ENCODE assay signal across 21 cellular contexts in genomic region chr10:116011929-116012328, GRCh38.
DNase-seq lines count a peak whose midpoint lies in the region; ATAC-seq, FAIRE-seq and TF ChIP-seq lines count a peak whose summit lies in the region.
"Had no signal": no experiment of that assay in that cellular context is flagged by ENCODE, and none has a peak within 500 bp of the region (broad histone marks: within the 10 kb centered on the region; RNA-seq: fewer than 3 reads in every experiment).

No MANE protein-coding gene starts in this region.

- TF ChIP-seq POLR2A in A549 (IDR thresholded peaks at IDR 0.05; ENCODE audit: low read length) (no peak), IMR-90 (IDR thresholded peaks at IDR 0.05; ENCODE audit: low read depth, low read length) (no peak)

- no peak for ATAC-seq in A549
- ATAC-seq in IMR-90 (ENCODE audit: low read depth), result no peak
- no peak for ATAC-seq in pancreas
- no peak for ATAC-seq in GM23338
- ATAC-seq: CD8-positive, alpha-beta T cell had no signal

- H3K27me3 ChIP-seq in IMR-90 (ENCODE audit: control insufficient read depth, insufficient read depth, low read length) (0 out of 2 replicates have a peak, but pooled peaks cover 2% of the 10 kb centered on the region), pancreas (no peaks in the 10 kb centered on the region), osteoblast (ENCODE audit: insufficient read depth, low read length) (no peaks in the 10 kb centered on the region), GM23338 (ENCODE audit: insufficient read depth) (no peaks in the 10 kb centered on the region)
- H3K27me3 ChIP-seq: BLaER1 treated with 17β-estradiol and CSF1 and Interleukin-3, amounts not matched to agents 10 nM and 100 nM had no signal

- H2AFZ ChIP-seq in IMR-90 (replicated peaks; ENCODE audit: low read length, poor library complexity) (no peak overlapping the region), osteoblast (ENCODE audit: low read length) (no peak overlapping the region), GM23338 (no peak overlapping the region)

- no peak overlapping the region for H2BK120ac ChIP-seq in IMR-90 (ENCODE audit: low read depth, low read length)

- no peak overlapping the region for H3K18ac ChIP-seq in IMR-90 (ENCODE audit: low read depth, low read length)

- H2BK20ac ChIP-seq in IMR-90 (ENCODE audit: low read depth, low read length), result no peak overlapping the region

- intact Hi-C loops in IMR-90 (cut with micrococcal nuclease) (no loop called here), pancreas (cut with DNase I) (no loop called here)

- peaks cover 2% of the 10 kb centered on the region; the same call in 1 of the 3 replicates for H3K4me1 Mint-ChIP-seq in GM23338
- H3K4me1 Mint-ChIP-seq: B cell had no signal

- H3K27ac ChIP-seq in A549 (no peak overlapping the region), IMR-90 (ENCODE audit: insufficient read depth, low read length) (no peak overlapping the region), pancreas (no peak overlapping the region), osteoblast (ENCODE audit: low read depth, low read length) (no peak overlapping the region), GM23338 (ENCODE audit: low read depth) (no peak overlapping the region)
- H3K27ac ChIP-seq: BLaER1 treated with 17β-estradiol and CSF1 and Interleukin-3, amounts not matched to agents 10 nM and 100 nM; C4-2B had no signal

- H3K79me2 ChIP-seq in osteoblast (ENCODE audit: insufficient read depth, low read length) (no peaks in the 10 kb centered on the region), GM23338 (replicated peaks; ENCODE audit: insufficient read depth) (no peaks in the 10 kb centered on the region)

- no peaks in the 10 kb centered on the region for H3K36me3 Mint-ChIP-seq in GM23338 (ENCODE audit: low read depth)
- H3K36me3 Mint-ChIP-seq: CD8-positive, alpha-beta T cell had no signal

- dilution Hi-C loops in IMR-90 (cut with HindIII; ENCODE audit: low sequenced_read_pairs, unreplicated experiment), result no loop called here

- H4K5ac ChIP-seq in IMR-90 (ENCODE audit: low read depth, low read length), result no peak overlapping the region

- no peaks in the 10 kb centered on the region for H3F3A ChIP-seq in GM23338 (replicated peaks; ENCODE audit: low read depth)

- H3K14ac ChIP-seq in IMR-90 (replicated peaks; ENCODE audit: low read depth, low read length), result no peak overlapping the region

- H3K36me3 ChIP-seq in IMR-90 (ENCODE audit: control insufficient read depth, insufficient read depth, low read length), result no peaks in the 10 kb centered on the region
- H3K36me3 ChIP-seq in pancreas, result no peaks in the 10 kb centered on the region
- H3K36me3 ChIP-seq in osteoblast (ENCODE audit: insufficient read depth, low read length), result no peaks in the 10 kb centered on the region
- no peaks in the 10 kb centered on the region for H3K36me3 ChIP-seq in GM23338 (ENCODE audit: insufficient read depth)
- H3K36me3 ChIP-seq: BLaER1 treated with 17β-estradiol and CSF1 and Interleukin-3, amounts not matched to agents 10 nM and 100 nM had no signal

- H2AK5ac ChIP-seq in IMR-90 (ENCODE audit: low read depth, low read length), result no peak overlapping the region

- no peak overlapping the region for H3K23ac ChIP-seq in IMR-90 (ENCODE audit: low read depth, low read length)

- DNase-seq in A549 (ENCODE audit: low read depth in 1 of 2, low spot score in 1 of 2) (no peak), IMR-90 (no peak), pancreas (no peak), osteoblast (ENCODE audit: insufficient read length, low spot score, missing footprints) (no peak), GM23338 (ENCODE audit: low spot score) (no peak)
- DNase-seq: 8988T; AML-193; Caco-2; Calu3; CD4-positive, alpha-beta T cell; CD8-positive, alpha-beta T cell; DMS79 treated with DMSO at 0.1 percent for 48 hours; GF-D8 had no signal

- H3K27ac Mint-ChIP-seq in GM23338, result no peak overlapping the region
- H3K27ac Mint-ChIP-seq: B cell; CD4-positive, alpha-beta T cell; CD8-positive, alpha-beta T cell had no signal

- no TSS peak for BruUV-seq in IMR-90 (replicated peaks; lab: Mats Ljungman, UMichigan)

- no peak overlapping the region for H4K8ac ChIP-seq in IMR-90 (ENCODE audit: low read depth in 2 of 2, low read length in 2 of 2)

- H3K4me3 ChIP-seq in A549 (no peak overlapping the region), IMR-90 (ENCODE audit: insufficient read depth, low read depth, low read length) (no peak overlapping the region), pancreas (no peak overlapping the region), osteoblast (ENCODE audit: insufficient read depth, low read length) (no peak overlapping the region), GM23338 (no peak overlapping the region)
- H3K4me3 ChIP-seq: BLaER1 treated with 17β-estradiol and CSF1 and Interleukin-3, amounts not matched to agents 10 nM and 100 nM had no signal

- no peaks in the 10 kb centered on the region for H4K20me1 ChIP-seq in IMR-90 (ENCODE audit: insufficient read depth, low read length)
- H4K20me1 ChIP-seq in osteoblast (ENCODE audit: insufficient read depth, low read length), result no peaks in the 10 kb centered on the region
- no peaks in the 10 kb centered on the region for H4K20me1 ChIP-seq in GM23338 (replicated peaks; ENCODE audit: insufficient read depth)
- H4K20me1 ChIP-seq: BLaER1 treated with 17β-estradiol and CSF1 and Interleukin-3, amounts not matched to agents 10 nM and 100 nM had no signal

- no peaks in the 10 kb centered on the region for H3K79me1 ChIP-seq in IMR-90 (ENCODE audit: low read depth in 1 of 2, low read length in 2 of 2)

- no peak overlapping the region for H4K91ac ChIP-seq in IMR-90 (ENCODE audit: insufficient read depth, low read depth, low read length)

- no peak overlapping the region for H3K4me3 Mint-ChIP-seq in GM23338
- H3K4me3 Mint-ChIP-seq: B cell; CD4-positive, alpha-beta T cell; CD8-positive, alpha-beta T cell had no signal

- no peak overlapping the region for H3K4ac ChIP-seq in IMR-90 (ENCODE audit: low read depth, low read length)

- H3K9me2 ChIP-seq in GM23338 (ENCODE audit: insufficient read depth), result peaks cover 11% of the 10 kb centered on the region

- H3K9me3 Mint-ChIP-seq in GM23338, result no peaks in the 10 kb centered on the region

- no peaks in the 10 kb centered on the region for H3K27me3 Mint-ChIP-seq in GM23338 (ENCODE audit: insufficient read depth, low read depth, poor library complexity)
- H3K27me3 Mint-ChIP-seq: B cell; CD4-positive, alpha-beta T cell had no signal

- POLR2A ChIA-PET in A549 (lab: Yijun Ruan, JAX) (no interaction called here), IMR-90 (lab: Charles Lee; ENCODE audit: unreplicated experiment) (no interaction called here)

- H3K9me3 ChIP-seq in A549 (no peaks in the 10 kb centered on the region), IMR-90 (ENCODE audit: control insufficient read depth, insufficient read depth, low read length) (no peaks in the 10 kb centered on the region), pancreas (no peaks in the 10 kb centered on the region), osteoblast (ENCODE audit: low read depth, low read length) (peaks cover 3% of the 10 kb centered on the region)
- H3K9me3 ChIP-seq: Caco-2 had no signal

- in situ Hi-C loops in IMR-90 (cut with MboI; ENCODE audit: low sequenced_read_pairs), result no loop called here

- H2BK15ac ChIP-seq in IMR-90 (ENCODE audit: low read depth, low read length), result no peak overlapping the region

- H3K4me2 ChIP-seq in A549, result no peak overlapping the region
- no peak overlapping the region for H3K4me2 ChIP-seq in IMR-90 (ENCODE audit: low read depth, low read length)
- no peak overlapping the region for H3K4me2 ChIP-seq in osteoblast (ENCODE audit: insufficient read depth, low read length)
- H3K4me2 ChIP-seq in GM23338, result no peak overlapping the region
- H3K4me2 ChIP-seq: BLaER1 treated with 17β-estradiol and CSF1 and Interleukin-3, amounts not matched to agents 10 nM and 100 nM had no signal

- H3K4me1 ChIP-seq in A549, result no peaks in the 10 kb centered on the region
- H3K4me1 ChIP-seq in IMR-90 (ENCODE audit: control insufficient read depth, insufficient read depth, low read length), result no peaks in the 10 kb centered on the region
- no peaks in the 10 kb centered on the region for H3K4me1 ChIP-seq in pancreas
- H3K4me1 ChIP-seq in osteoblast (ENCODE audit: insufficient read depth, low read length), result no peaks in the 10 kb centered on the region
- H3K4me1 ChIP-seq in GM23338 (ENCODE audit: insufficient read depth), result no peaks in the 10 kb centered on the region

- no peak overlapping the region for H2BK5ac ChIP-seq in IMR-90 (ENCODE audit: low read depth, low read length, poor library complexity, severe bottlenecking)

- no peaks in the 10 kb centered on the region for H3K9me1 ChIP-seq in IMR-90 (ENCODE audit: insufficient read depth, low read length)

- no peak for TF ChIP-seq CTCF in A549 (IDR thresholded peaks at IDR 0.05)
- TF ChIP-seq CTCF in IMR-90 (conservative IDR thresholded peaks at IDR 0.05; ENCODE audit: low read depth, low read length), result no peak
- no peak for TF ChIP-seq CTCF in pancreas (IDR thresholded peaks at IDR 0.05)
- no peak for TF ChIP-seq CTCF in osteoblast (IDR thresholded peaks at IDR 0.05; ENCODE audit: extremely low read depth, low read depth, low read length)
- TF ChIP-seq CTCF in GM23338 (conservative IDR thresholded peaks at IDR 0.05; ENCODE audit: low read depth in 2 of 2), result no peak

- H2AK9ac ChIP-seq in IMR-90 (replicated peaks; ENCODE audit: low read depth, low read length, poor library complexity), result no peak overlapping the region

- H3K56ac ChIP-seq in IMR-90 (ENCODE audit: extremely low read depth, insufficient read depth, low read length), result no peak overlapping the region

- no peak for TF ChIP-seq EP300 in A549 (IDR thresholded peaks at IDR 0.05)

- FAIRE-seq in A549 (lab: Jason Lieb, UNC), result no peak
- peak; percentile 13 for FAIRE-seq in pancreas (lab: Jason Lieb, UNC)
- FAIRE-seq: A204.1, D721Med, G401.6, GM12891, GM19239 had no signal

- H3K9ac ChIP-seq in IMR-90 (ENCODE audit: low read depth, low read length), result no peak overlapping the region
- H3K9ac ChIP-seq: BLaER1 treated with 17β-estradiol and CSF1 and Interleukin-3, amounts not matched to agents 10 nM and 100 nM had no signal

- no peak for TF ChIP-seq RAD21 in A549 (conservative IDR thresholded peaks at IDR 0.05 in 1 of 2, IDR thresholded peaks at IDR 0.05 in 1 of 2)
- no peak for TF ChIP-seq RAD21 in IMR-90 (IDR thresholded peaks at IDR 0.05; ENCODE audit: low read length)

- CTCF ChIA-PET in A549 (lab: Yijun Ruan, JAX) (no interaction called here), IMR-90 (lab: Yijun Ruan, JAX) (no interaction called here)

TF ChIP-seq in A549, 52 proteins besides CTCF, POLR2A, EP300 and RAD21:
- peak; percentile 70 for TF ChIP-seq MAFK (IDR thresholded peaks at IDR 0.05; ENCODE audit: partially characterized antibody)
- TF ChIP-seq JUN (IDR thresholded peaks at IDR 0.05), result no peak

TF ChIP-seq in IMR-90, 13 proteins besides CTCF, POLR2A, EP300 and RAD21:
- TF ChIP-seq MXI1 (IDR thresholded peaks at IDR 0.05; ENCODE audit: borderline replicate concordance, low read depth, low read length), result no peak
- TF ChIP-seq CHD1 (IDR thresholded peaks at IDR 0.05; ENCODE audit: low read depth, low read length), result no peak
- peak; percentile 70 for TF ChIP-seq MAFK (IDR thresholded peaks at IDR 0.05; ENCODE audit: low read depth, low read length)
